ENCODE assay signal across 19 cellular contexts in genomic region chr13:42803563-42804212, GRCh38. TPM values are rescaled to one million over a fixed set of nuclear protein-coding genes. Genes with fewer than 3 reads are reported as not detected.
DNase-seq lines count a peak whose midpoint lies in the region; ATAC-seq and TF ChIP-seq lines count a peak whose summit lies in the region.
"Had no signal": no experiment of that assay in that cellular context is flagged by ENCODE, and none has a peak within 500 bp of the region (broad histone marks: within the 10 kb centered on the region; RNA-seq: fewer than 3 reads in every experiment).

No MANE protein-coding gene starts in this region.

- H2AFZ ChIP-seq in OCI-LY3 (ENCODE audit: low read depth, low read length) (no peak overlapping the region), osteoblast (ENCODE audit: low read length) (peak overlapping the region; percentile 64)

- H3K27ac ChIP-seq in OCI-LY3 (ENCODE audit: low read length): no peak overlapping the region
- no peak overlapping the region for H3K27ac ChIP-seq in osteoblast (ENCODE audit: low read depth, low read length)
- H3K27ac ChIP-seq: body of pancreas, heart right ventricle had no signal

- H4K20me1 ChIP-seq in OCI-LY3 (ENCODE audit: insufficient read depth, low read length) (no peaks in the 10 kb centered on the region), osteoblast (ENCODE audit: insufficient read depth, low read length) (no peaks in the 10 kb centered on the region)

- H3K79me2 ChIP-seq in OCI-LY3 (ENCODE audit: low read length) (no peaks in the 10 kb centered on the region), osteoblast (ENCODE audit: insufficient read depth, low read length) (no peaks in the 10 kb centered on the region)

- H3K4me3 ChIP-seq in OCI-LY3 (ENCODE audit: low read length) (no peak overlapping the region), osteoblast (ENCODE audit: insufficient read depth, low read length) (no peak overlapping the region)
- H3K4me3 ChIP-seq: body of pancreas, heart right ventricle had no signal

- H3K36me3 ChIP-seq in OCI-LY3 (replicated peaks; ENCODE audit: low read depth, low read length) (no peaks in the 10 kb centered on the region), osteoblast (ENCODE audit: insufficient read depth, low read length) (no peaks in the 10 kb centered on the region)
- H3K36me3 ChIP-seq: heart right ventricle had no signal

- no peak overlapping the region for H3K9ac ChIP-seq in OCI-LY3 (ENCODE audit: low read length)

- no peaks in the 10 kb centered on the region for H3K9me3 ChIP-seq in OCI-LY3 (ENCODE audit: insufficient read depth, low read length)
- no peaks in the 10 kb centered on the region for H3K9me3 ChIP-seq in osteoblast (ENCODE audit: low read depth, low read length)
- H3K9me3 ChIP-seq: body of pancreas, heart right ventricle had no signal

- no peak for TF ChIP-seq CTCF in OCI-LY3 (IDR thresholded peaks at IDR 0.05; ENCODE audit: low read depth, low read length)
- TF ChIP-seq CTCF in osteoblast (IDR thresholded peaks at IDR 0.05; ENCODE audit: extremely low read depth, low read depth, low read length): no peak
- no peak for TF ChIP-seq CTCF in GM20000 (IDR thresholded peaks at IDR 0.05; ENCODE audit: extremely low read depth, missing control alignments)

- peak; percentile 22 for ATAC-seq in HG02852 (IDR thresholded peaks at IDR 0.05; ENCODE audit: unreplicated experiment)
- ATAC-seq: body of pancreas, heart right ventricle, left colon had no signal

- H3K4me2 ChIP-seq in OCI-LY3 (ENCODE audit: low read length) (peak overlapping the region; percentile 5; the same call in 1 of the 2 replicates), osteoblast (ENCODE audit: insufficient read depth, low read length) (no peak overlapping the region)

- H3K27me3 ChIP-seq in OCI-LY3 (ENCODE audit: low read depth, low read length) (no peaks in the 10 kb centered on the region), osteoblast (ENCODE audit: insufficient read depth, low read length) (no peaks in the 10 kb centered on the region)
- H3K27me3 ChIP-seq: body of pancreas, heart right ventricle had no signal

- peak; percentile 36 for DNase-seq in NCI-H748 (lab: John Stamatoyannopoulos, UW; ENCODE audit: unreplicated experiment)
- DNase-seq in NCI-H748 treated with DMSO at 0.1 percent for 48 hours (lab: John Stamatoyannopoulos, UW): no peak
- no peak for DNase-seq in osteoblast (ENCODE audit: insufficient read length, low spot score, missing footprints)
- DNase-seq in amniotic stem cell (lab: John Stamatoyannopoulos, UW): no peak
- DNase-seq in GM20000 (ENCODE audit: low spot score): no peak
- no peak for DNase-seq in nucleus accumbens (lab: John Stamatoyannopoulos, UW)
- DNase-seq: activated CD4-positive, alpha-beta memory T cell treated with anti-CD3 and anti-CD28 coated beads, Interleukin-2, amount 10 ng/mL, durations not matched to agents 7 days and 5 days; body of pancreas; effector memory CD4-positive, alpha-beta T cell; heart right ventricle; left colon; NCI-H2171 treated with DMSO at 0.1 percent for 48 hours; T1000; trophoblast cell had no signal

- peaks cover 13% of the 10 kb centered on the region for H3K4me1 ChIP-seq in OCI-LY3 (ENCODE audit: low read length)
- H3K4me1 ChIP-seq in osteoblast (ENCODE audit: insufficient read depth, low read length): peaks cover 5% of the 10 kb centered on the region
- H3K4me1 ChIP-seq: body of pancreas, heart right ventricle had no signal

RNA-seq across cellular contexts. Expression of gene FAM216B, which starts 22.3 kb away (rescaled TPM):
- total RNA-seq in osteoblast: under 0.01 TPM in 1 of 2 replicates, not detected in the other
- total RNA-seq: A172; activated CD4-positive, alpha-beta memory T cell treated with anti-CD3 and anti-CD28 coated beads, Interleukin-2, amount 10 ng/mL, durations not matched to agents 7 days and 5 days; left colon; LHCN-M2; myocyte had no signal
